In the genomic region with DNA sequence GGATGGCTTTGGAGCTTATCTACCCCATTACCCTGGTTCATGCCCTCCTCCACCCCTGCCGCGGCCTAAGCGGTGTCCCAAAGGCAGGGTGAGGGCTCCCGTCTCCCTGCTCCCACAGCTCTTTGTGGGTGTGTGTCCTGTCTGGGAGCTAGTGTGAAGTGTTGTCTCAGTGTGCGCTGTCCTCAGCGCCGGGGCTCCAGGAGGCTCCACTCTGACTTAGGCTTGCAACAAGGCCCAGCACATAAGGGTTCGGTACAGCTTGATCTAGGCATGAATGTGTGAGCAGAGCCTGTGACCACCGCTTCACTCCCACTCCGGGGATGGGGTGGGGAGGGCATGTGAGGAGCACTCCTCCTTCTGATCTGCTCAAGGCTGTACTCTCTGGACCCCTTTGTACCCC, we compare ENCODE assay signal across 8 cellular contexts. TPM values are rescaled to one million over a fixed set of nuclear protein-coding genes. Genes with fewer than 3 reads are reported as not detected.
"Had no signal": no experiment of that assay in that cellular context is flagged by ENCODE, and none has a peak within 500 bp of the region (broad histone marks: within the 10 kb centered on the region; RNA-seq: fewer than 3 reads in every experiment).

No MANE protein-coding gene starts in this region.

- H3K4me1 ChIP-seq: HAP-1 had no signal

- H2AFZ ChIP-seq: GM23338 had no signal

- H3K4me2 ChIP-seq: GM23338 had no signal

- H3K27ac Mint-ChIP-seq: GM23338, IgD-negative memory B cell had no signal

- H3K36me3 ChIP-seq: HAP-1 had no signal

- H3K27ac ChIP-seq: HL-60 had no signal

- H3K4me3 Mint-ChIP-seq: GM23338, IgD-negative memory B cell had no signal

- H3K9me3 ChIP-seq: HAP-1 had no signal

- ATAC-seq: GM23338, HCT116, HepG2 had no signal

- H3K4me3 ChIP-seq: GM23338, HAP-1 had no signal

- H3K27me3 Mint-ChIP-seq: IgD-negative memory B cell had no signal

- H3K9me3 Mint-ChIP-seq: GM23338 had no signal

- H3K4me1 Mint-ChIP-seq: GM23338, IgD-negative memory B cell had no signal

RNA-seq across cellular contexts. Expression of a gene that starts 1.2 kb away (rescaled TPM):
- total RNA-seq: GM23338, H1, HepG2, HT1080 had no signal
- polyA plus RNA-seq: GM23338, H1, HepG2, IgD-negative memory B cell had no signal
